In the genomic region with DNA sequence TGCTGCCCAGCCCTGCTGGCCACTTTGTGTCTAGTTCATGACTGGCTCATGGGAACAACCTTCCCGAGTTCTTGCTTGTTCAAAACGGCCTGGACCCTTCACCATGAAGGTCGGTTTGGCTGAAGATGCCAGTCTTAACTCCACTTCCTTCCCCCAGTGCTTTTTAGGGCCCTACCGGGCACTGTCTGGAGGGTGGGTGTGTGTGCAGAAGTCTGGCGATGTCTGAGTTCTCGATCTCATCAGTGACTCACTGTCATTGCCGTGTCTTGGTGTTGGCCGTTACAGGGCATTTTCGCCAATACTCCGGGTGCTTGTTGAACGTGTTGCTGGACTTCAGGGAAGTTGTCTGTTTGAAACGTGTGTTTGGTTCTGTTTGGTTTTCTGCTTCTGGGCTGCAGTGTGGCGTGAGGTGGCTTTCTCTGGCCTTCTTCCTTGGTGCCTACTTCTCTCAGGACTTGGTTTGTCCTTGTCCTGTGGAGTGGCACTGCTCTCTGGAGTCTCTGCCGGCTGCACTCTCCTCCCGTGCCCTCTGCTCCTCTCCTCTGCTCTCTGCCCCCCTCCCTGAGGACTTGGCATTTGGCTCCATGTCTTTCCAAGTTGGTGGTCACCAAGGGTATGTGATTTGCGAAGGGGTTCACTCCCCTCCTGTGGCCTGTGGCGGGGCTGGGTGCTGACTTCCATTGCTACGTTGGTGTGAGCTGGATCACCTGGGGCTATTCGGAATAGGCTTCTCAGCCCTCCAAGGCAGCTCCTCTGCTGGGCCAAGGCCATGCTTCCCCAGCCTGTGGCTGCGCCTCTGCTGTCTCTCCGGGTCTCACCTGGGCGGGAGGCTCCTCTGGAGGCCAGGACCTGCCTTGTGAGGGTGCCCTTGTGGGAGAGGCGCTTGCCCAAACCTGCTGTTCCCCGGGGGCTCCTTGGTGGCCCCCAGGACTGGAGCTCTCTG, we compare ENCODE assay signal across 2 cellular contexts.
TF ChIP-seq lines count a peak whose summit lies in the region.

No MANE protein-coding gene starts in this region.

TF ChIP-seq in GM23338, 12 proteins besides CTCF, POLR2A, EP300 and RAD21 (continued from another document and continues in another):
- TF ChIP-seq, protein P1, sequence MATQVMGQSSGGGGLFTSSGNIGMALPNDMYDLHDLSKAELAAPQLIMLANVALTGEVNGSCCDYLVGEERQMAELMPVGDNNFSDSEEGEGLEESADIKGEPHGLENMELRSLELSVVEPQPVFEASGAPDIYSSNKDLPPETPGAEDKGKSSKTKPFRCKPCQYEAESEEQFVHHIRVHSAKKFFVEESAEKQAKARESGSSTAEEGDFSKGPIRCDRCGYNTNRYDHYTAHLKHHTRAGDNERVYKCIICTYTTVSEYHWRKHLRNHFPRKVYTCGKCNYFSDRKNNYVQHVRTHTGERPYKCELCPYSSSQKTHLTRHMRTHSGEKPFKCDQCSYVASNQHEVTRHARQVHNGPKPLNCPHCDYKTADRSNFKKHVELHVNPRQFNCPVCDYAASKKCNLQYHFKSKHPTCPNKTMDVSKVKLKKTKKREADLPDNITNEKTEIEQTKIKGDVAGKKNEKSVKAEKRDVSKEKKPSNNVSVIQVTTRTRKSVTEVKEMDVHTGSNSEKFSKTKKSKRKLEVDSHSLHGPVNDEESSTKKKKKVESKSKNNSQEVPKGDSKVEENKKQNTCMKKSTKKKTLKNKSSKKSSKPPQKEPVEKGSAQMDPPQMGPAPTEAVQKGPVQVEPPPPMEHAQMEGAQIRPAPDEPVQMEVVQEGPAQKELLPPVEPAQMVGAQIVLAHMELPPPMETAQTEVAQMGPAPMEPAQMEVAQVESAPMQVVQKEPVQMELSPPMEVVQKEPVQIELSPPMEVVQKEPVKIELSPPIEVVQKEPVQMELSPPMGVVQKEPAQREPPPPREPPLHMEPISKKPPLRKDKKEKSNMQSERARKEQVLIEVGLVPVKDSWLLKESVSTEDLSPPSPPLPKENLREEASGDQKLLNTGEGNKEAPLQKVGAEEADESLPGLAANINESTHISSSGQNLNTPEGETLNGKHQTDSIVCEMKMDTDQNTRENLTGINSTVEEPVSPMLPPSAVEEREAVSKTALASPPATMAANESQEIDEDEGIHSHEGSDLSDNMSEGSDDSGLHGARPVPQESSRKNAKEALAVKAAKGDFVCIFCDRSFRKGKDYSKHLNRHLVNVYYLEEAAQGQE (IDR thresholded peaks at IDR 0.05; ENCODE audit: unreplicated experiment): no peak
- TF ChIP-seq, protein P2, sequence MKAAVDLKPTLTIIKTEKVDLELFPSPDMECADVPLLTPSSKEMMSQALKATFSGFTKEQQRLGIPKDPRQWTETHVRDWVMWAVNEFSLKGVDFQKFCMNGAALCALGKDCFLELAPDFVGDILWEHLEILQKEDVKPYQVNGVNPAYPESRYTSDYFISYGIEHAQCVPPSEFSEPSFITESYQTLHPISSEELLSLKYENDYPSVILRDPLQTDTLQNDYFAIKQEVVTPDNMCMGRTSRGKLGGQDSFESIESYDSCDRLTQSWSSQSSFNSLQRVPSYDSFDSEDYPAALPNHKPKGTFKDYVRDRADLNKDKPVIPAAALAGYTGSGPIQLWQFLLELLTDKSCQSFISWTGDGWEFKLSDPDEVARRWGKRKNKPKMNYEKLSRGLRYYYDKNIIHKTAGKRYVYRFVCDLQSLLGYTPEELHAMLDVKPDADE (IDR thresholded peaks at IDR 0.05): no peak
- TF ChIP-seq ZNF331 (CRISPR knock-in tag; IDR thresholded peaks at IDR 0.05; ENCODE audit: low read depth) (no peak), STAT1 (IDR thresholded peaks at IDR 0.05; ENCODE audit: unreplicated experiment) (no peak), NANOG (IDR thresholded peaks at IDR 0.05; ENCODE audit: borderline replicate concordance) (no peak), CREB1 (CRISPR knock-in tag; IDR thresholded peaks at IDR 0.05; ENCODE audit: low read depth) (no peak)

TF ChIP-seq in WTC11, 78 proteins besides CTCF, POLR2A, EP300 and RAD21 (continued from another document):
- TF ChIP-seq, protein P3, sequence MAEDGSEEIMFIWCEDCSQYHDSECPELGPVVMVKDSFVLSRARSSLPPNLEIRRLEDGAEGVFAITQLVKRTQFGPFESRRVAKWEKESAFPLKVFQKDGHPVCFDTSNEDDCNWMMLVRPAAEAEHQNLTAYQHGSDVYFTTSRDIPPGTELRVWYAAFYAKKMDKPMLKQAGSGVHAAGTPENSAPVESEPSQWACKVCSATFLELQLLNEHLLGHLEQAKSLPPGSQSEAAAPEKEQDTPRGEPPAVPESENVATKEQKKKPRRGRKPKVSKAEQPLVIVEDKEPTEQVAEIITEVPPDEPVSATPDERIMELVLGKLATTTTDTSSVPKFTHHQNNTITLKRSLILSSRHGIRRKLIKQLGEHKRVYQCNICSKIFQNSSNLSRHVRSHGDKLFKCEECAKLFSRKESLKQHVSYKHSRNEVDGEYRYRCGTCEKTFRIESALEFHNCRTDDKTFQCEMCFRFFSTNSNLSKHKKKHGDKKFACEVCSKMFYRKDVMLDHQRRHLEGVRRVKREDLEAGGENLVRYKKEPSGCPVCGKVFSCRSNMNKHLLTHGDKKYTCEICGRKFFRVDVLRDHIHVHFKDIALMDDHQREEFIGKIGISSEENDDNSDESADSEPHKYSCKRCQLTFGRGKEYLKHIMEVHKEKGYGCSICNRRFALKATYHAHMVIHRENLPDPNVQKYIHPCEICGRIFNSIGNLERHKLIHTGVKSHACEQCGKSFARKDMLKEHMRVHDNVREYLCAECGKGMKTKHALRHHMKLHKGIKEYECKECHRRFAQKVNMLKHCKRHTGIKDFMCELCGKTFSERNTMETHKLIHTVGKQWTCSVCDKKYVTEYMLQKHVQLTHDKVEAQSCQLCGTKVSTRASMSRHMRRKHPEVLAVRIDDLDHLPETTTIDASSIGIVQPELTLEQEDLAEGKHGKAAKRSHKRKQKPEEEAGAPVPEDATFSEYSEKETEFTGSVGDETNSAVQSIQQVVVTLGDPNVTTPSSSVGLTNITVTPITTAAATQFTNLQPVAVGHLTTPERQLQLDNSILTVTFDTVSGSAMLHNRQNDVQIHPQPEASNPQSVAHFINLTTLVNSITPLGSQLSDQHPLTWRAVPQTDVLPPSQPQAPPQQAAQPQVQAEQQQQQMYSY (CRISPR knock-in tag; IDR thresholded peaks at IDR 0.05): no peak
- TF ChIP-seq SMAD4 (CRISPR knock-in tag; IDR thresholded peaks at IDR 0.05): no peak
- TF ChIP-seq, protein P4, sequence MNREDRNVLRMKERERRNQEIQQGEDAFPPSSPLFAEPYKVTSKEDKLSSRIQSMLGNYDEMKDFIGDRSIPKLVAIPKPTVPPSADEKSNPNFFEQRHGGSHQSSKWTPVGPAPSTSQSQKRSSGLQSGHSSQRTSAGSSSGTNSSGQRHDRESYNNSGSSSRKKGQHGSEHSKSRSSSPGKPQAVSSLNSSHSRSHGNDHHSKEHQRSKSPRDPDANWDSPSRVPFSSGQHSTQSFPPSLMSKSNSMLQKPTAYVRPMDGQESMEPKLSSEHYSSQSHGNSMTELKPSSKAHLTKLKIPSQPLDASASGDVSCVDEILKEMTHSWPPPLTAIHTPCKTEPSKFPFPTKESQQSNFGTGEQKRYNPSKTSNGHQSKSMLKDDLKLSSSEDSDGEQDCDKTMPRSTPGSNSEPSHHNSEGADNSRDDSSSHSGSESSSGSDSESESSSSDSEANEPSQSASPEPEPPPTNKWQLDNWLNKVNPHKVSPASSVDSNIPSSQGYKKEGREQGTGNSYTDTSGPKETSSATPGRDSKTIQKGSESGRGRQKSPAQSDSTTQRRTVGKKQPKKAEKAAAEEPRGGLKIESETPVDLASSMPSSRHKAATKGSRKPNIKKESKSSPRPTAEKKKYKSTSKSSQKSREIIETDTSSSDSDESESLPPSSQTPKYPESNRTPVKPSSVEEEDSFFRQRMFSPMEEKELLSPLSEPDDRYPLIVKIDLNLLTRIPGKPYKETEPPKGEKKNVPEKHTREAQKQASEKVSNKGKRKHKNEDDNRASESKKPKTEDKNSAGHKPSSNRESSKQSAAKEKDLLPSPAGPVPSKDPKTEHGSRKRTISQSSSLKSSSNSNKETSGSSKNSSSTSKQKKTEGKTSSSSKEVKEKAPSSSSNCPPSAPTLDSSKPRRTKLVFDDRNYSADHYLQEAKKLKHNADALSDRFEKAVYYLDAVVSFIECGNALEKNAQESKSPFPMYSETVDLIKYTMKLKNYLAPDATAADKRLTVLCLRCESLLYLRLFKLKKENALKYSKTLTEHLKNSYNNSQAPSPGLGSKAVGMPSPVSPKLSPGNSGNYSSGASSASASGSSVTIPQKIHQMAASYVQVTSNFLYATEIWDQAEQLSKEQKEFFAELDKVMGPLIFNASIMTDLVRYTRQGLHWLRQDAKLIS (CRISPR knock-in tag; IDR thresholded peaks at IDR 0.05; ENCODE audit: borderline replicate concordance): no peak
- TF ChIP-seq FOXP1 (CRISPR knock-in tag; IDR thresholded peaks at IDR 0.05; ENCODE audit: borderline replicate concordance): no peak
- TF ChIP-seq, protein P5, sequence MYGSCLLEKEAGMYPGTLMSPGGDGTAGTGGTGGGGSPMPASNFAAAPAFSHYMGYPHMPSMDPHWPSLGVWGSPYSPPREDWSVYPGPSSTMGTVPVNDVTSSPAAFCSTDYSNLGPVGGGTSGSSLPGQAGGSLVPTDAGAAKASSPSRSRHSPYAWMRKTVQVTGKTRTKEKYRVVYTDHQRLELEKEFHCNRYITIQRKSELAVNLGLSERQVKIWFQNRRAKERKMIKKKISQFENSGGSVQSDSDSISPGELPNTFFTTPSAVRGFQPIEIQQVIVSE (CRISPR knock-in tag; IDR thresholded peaks at IDR 0.05; ENCODE audit: borderline replicate concordance): no peak
TF ChIP-seq in WTC11: peak in this region for 0.
